In the genomic region with DNA sequence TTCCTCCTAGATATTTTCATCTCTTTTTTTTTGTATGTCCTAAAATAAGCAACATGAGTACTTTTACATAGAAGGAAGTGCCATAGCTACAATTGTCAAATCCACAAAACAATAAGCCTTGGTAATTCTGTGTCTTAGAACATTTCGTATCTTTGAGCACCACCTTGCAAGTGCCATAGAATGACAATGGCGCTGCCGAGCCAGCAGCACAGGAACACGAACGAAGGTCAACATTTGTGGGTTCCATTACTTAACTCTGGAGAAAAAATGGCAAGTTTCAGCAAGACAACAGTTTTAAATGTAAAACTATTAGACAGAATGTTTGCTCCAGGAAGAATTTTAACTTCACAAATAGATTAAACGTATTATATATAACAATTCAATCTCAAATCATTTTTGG, we compare ENCODE assay signal across 9 cellular contexts.
"Had no signal": no experiment of that assay in that cellular context is flagged by ENCODE, and none has a peak within 500 bp of the region (broad histone marks: within the 10 kb centered on the region; RNA-seq: fewer than 3 reads in every experiment).

No MANE protein-coding gene starts in this region.

- FAIRE-seq: H1, H54 had no signal

- H3K4me3 Mint-ChIP-seq: H9, HFFc6 had no signal

- H2AFZ ChIP-seq: GM23248 had no signal

- H3K9me3 Mint-ChIP-seq: H9, HFFc6 had no signal

- ATAC-seq: HCT116 had no signal

- H3K4me3 ChIP-seq: GM23248 had no signal

- DNase-seq: GM23248, GOT3, H7, H9, HCEC 1CT, HFFc6 had no signal

- H3K27ac Mint-ChIP-seq: H9, HFFc6 had no signal

- H3K27ac ChIP-seq: GM23248 had no signal
